In the genomic region with DNA sequence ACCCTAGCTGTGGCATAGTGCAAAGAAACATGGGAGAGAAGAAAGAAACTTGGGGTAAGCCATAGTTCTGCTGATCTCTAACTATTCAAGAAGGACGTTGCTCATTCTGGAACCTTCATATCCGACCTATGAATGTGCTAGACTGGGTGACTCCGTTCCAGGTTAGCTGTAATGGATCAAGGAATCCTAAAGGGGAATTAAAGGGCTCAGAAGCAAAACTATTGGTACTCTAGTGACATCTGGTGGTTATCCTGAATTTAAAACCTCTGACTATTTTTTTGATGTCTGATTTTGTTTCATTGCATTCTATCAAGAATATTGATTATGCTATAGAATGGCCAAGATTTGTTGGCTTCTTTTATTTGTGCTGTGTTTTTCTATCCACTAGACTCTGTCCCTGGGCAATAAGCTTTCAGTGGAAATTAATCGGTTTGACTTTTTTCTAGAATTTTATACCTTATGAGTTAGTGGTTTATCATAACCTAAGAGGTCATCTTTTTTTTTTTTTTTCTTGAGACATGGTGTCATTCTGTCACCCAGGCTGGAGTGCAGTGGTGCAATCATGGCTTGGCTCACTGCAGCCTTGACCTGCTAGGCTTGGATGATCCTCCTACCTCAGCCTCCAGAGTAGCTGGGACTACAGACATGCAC, we compare ENCODE assay signal across 1 cellular context.
TF ChIP-seq lines count a peak whose summit lies in the region.

No MANE protein-coding gene starts in this region.

TF ChIP-seq in K562, 482 proteins besides CTCF, POLR2A, EP300 and RAD21 (continued from another document):
- TF ChIP-seq SMC3 (conservative IDR thresholded peaks at IDR 0.05; ENCODE audit: insufficient read depth, low read depth, low read length) (peak; percentile 75), ELF1 (tag; IDR thresholded peaks at IDR 0.05) (no peak), DNMT1 (IDR thresholded peaks at IDR 0.05) (no peak), ZNF717 (CRISPR knock-in tag; IDR thresholded peaks at IDR 0.05) (no peak), E2F3 (CRISPR knock-in tag; IDR thresholded peaks at IDR 0.05) (no peak), E2F6 (IDR thresholded peaks at IDR 0.05; ENCODE audit: borderline replicate concordance in 1 of 2, extremely low read depth in 1 of 2, insufficient read depth in 1 of 2, insufficient read length in 1 of 2, low read depth in 1 of 2, low read length in 1 of 2, poor library complexity in 1 of 2, severe bottlenecking in 1 of 2) (no peak), CBX2 (IDR thresholded peaks at IDR 0.05; ENCODE audit: insufficient read depth, low read length, poor library complexity, severe bottlenecking) (no peak), ZNF766 (CRISPR knock-in tag; conservative IDR thresholded peaks at IDR 0.05) (no peak), DEAF1 (CRISPR knock-in tag; IDR thresholded peaks at IDR 0.05) (peak; percentile 81), SETDB1 (IDR thresholded peaks at IDR 0.05; ENCODE audit: low read length) (no peak), ZNF707 (CRISPR knock-in tag; conservative IDR thresholded peaks at IDR 0.05) (no peak)
- TF ChIP-seq, protein P1, sequence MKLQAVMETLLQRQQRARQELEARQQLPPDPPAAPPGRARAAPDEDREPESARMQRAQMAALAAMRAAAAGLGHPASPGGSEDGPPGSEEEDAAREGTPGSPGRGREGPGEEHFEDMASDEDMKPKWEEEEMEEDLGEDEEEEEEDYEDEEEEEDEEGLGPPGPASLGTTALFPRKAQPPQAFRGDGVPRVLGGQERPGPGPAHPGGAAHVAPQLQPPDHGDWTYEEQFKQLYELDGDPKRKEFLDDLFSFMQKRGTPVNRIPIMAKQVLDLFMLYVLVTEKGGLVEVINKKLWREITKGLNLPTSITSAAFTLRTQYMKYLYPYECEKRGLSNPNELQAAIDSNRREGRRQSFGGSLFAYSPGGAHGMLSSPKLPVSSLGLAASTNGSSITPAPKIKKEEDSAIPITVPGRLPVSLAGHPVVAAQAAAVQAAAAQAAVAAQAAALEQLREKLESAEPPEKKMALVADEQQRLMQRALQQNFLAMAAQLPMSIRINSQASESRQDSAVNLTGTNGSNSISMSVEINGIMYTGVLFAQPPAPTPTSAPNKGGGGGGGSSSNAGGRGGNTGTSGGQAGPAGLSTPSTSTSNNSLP (IDR thresholded peaks at IDR 0.05; ENCODE audit: borderline replicate concordance, low read depth, low read length) = peak; percentile 63; the same call in 1 of the 2 replicates
- TF ChIP-seq, protein P2, sequence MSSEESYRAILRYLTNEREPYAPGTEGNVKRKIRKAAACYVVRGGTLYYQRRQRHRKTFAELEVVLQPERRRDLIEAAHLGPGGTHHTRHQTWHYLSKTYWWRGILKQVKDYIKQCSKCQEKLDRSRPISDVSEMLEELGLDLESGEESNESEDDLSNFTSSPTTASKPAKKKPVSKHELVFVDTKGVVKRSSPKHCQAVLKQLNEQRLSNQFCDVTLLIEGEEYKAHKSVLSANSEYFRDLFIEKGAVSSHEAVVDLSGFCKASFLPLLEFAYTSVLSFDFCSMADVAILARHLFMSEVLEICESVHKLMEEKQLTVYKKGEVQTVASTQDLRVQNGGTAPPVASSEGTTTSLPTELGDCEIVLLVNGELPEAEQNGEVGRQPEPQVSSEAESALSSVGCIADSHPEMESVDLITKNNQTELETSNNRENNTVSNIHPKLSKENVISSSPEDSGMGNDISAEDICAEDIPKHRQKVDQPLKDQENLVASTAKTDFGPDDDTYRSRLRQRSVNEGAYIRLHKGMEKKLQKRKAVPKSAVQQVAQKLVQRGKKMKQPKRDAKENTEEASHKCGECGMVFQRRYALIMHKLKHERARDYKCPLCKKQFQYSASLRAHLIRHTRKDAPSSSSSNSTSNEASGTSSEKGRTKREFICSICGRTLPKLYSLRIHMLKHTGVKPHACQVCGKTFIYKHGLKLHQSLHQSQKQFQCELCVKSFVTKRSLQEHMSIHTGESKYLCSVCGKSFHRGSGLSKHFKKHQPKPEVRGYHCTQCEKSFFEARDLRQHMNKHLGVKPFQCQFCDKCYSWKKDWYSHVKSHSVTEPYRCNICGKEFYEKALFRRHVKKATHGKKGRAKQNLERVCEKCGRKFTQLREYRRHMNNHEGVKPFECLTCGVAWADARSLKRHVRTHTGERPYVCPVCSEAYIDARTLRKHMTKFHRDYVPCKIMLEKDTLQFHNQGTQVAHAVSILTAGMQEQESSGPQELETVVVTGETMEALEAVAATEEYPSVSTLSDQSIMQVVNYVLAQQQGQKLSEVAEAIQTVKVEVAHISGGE (CRISPR knock-in tag; IDR thresholded peaks at IDR 0.05) = no peak
